In genomic region chr11:27517490-27517889, GRCh38 we compare ENCODE assay signal across 2 cellular contexts.
TF ChIP-seq lines count a peak whose summit lies in the region.

No MANE protein-coding gene starts in this region.

TF ChIP-seq in WTC11, 78 proteins besides CTCF, POLR2A, EP300 and RAD21:
- 0 out of 2 replicates have a peak, but pooled peaks have one; percentile 7 for TF ChIP-seq ZNF512 (CRISPR knock-in tag; IDR thresholded peaks at IDR 0.05; ENCODE audit: borderline replicate concordance)
TF ChIP-seq in WTC11: peak in this region for 1; not testable (repeated sequence) for 77.

TF ChIP-seq in K562, 482 proteins besides CTCF, POLR2A, EP300 and RAD21:
- peak; percentile 78 for TF ChIP-seq ZNF512 (tag; IDR thresholded peaks at IDR 0.05)
